Comparison of ENCODE assay signal across 1 cellular context in genomic region chr6:136496449-136496848, GRCh38. TPM values are rescaled to one million over a fixed set of nuclear protein-coding genes. Genes with fewer than 3 reads are reported as not detected.
"Had no signal": no experiment of that assay in that cellular context is flagged by ENCODE, and none has a peak within 500 bp of the region (broad histone marks: within the 10 kb centered on the region; RNA-seq: fewer than 3 reads in every experiment).

No MANE protein-coding gene starts in this region.

RNA-seq across cellular contexts. Expression of gene MAP7, which starts 53.8 kb away (rescaled TPM):
- total RNA-seq: G401 had no signal
